17 cellular contexts compared by ENCODE assay signal in genomic region chr10:86301971-86302370, GRCh38.
"Had no signal": no experiment of that assay in that cellular context is flagged by ENCODE, and none has a peak within 500 bp of the region (broad histone marks: within the 10 kb centered on the region; RNA-seq: fewer than 3 reads in every experiment).

No MANE protein-coding gene starts in this region.

- H3K4me3 ChIP-seq: heart left ventricle, right lobe of liver, smooth muscle cell, testis had no signal

- H3K4me3 Mint-ChIP-seq: activated naive CD4-positive, alpha-beta T cell treated with anti-CD3 and anti-CD28 coated beads, Interleukin-2, amount 10 ng/mL, durations not matched to agents 7 days and 5 days; memory B cell; nephron; stimulated activated naive B cell treated with anti-CD40 and anti-IgM and Interleukin-4, amounts not matched to agents 10 μg/mL and 1 μg/mL and 100 μg/mL, for 72 hours had no signal

- DNase-seq: activated CD4-positive, alpha-beta T cell treated with anti-CD3 and anti-CD28 coated beads for 1 hour; activated naive CD4-positive, alpha-beta T cell treated with anti-CD3 and anti-CD28 coated beads, Interleukin-2, amount 10 ng/mL, durations not matched to agents 7 days and 5 days; activated T-cell treated with anti-CD3 and anti-CD28 coated beads, Interleukin-2, amount 50 U/mL, for 48 hours; amygdala; cerebellar nuclear complex; heart left ventricle; left cardiac atrium; stimulated activated CD4-positive, alpha-beta T cell treated with anti-CD3 and anti-CD28 coated beads, Interleukin-2, amount 100 ng/mL, for 48 hours; stimulated activated CD8-positive, alpha-beta memory T cell treated with anti-CD3 and anti-CD28 coated beads, Interleukin-4, amount 100 ng/mL, for 48 hours; stimulated activated naive B cell treated with anti-CD40 and anti-IgM and Interleukin-4, amounts not matched to agents 10 μg/mL and 1 μg/mL and 100 μg/mL, for 72 hours; testis; trophoblast cell had no signal

- H3K27me3 ChIP-seq: heart left ventricle, right lobe of liver, testis had no signal

- H3K9me3 ChIP-seq: heart left ventricle, right lobe of liver, testis had no signal

- H3K4me1 Mint-ChIP-seq: activated naive CD4-positive, alpha-beta T cell treated with anti-CD3 and anti-CD28 coated beads, Interleukin-2, amount 10 ng/mL, durations not matched to agents 7 days and 5 days; memory B cell; nephron; stimulated activated naive B cell treated with anti-CD40 and anti-IgM and Interleukin-4, amounts not matched to agents 10 μg/mL and 1 μg/mL and 100 μg/mL, for 72 hours had no signal

- H3K27ac Mint-ChIP-seq: activated naive CD4-positive, alpha-beta T cell treated with anti-CD3 and anti-CD28 coated beads, Interleukin-2, amount 10 ng/mL, durations not matched to agents 7 days and 5 days; memory B cell; nephron; stimulated activated naive B cell treated with anti-CD40 and anti-IgM and Interleukin-4, amounts not matched to agents 10 μg/mL and 1 μg/mL and 100 μg/mL, for 72 hours had no signal

- H3K27ac ChIP-seq: heart left ventricle, right lobe of liver, testis, VCaP had no signal

- H3K4me1 ChIP-seq: heart left ventricle, right lobe of liver, testis had no signal

- H3K9me3 Mint-ChIP-seq: activated naive CD4-positive, alpha-beta T cell treated with anti-CD3 and anti-CD28 coated beads, Interleukin-2, amount 10 ng/mL, durations not matched to agents 7 days and 5 days; memory B cell; nephron; stimulated activated naive B cell treated with anti-CD40 and anti-IgM and Interleukin-4, amounts not matched to agents 10 μg/mL and 1 μg/mL and 100 μg/mL, for 72 hours had no signal

- ATAC-seq: heart left ventricle; left cardiac atrium; right lobe of liver; stimulated activated naive B cell treated with anti-CD40 and anti-IgM and Interleukin-4, amounts not matched to agents 10 μg/mL and 1 μg/mL and 100 μg/mL, for 72 hours had no signal

- H3K36me3 ChIP-seq: heart left ventricle, right lobe of liver had no signal

- H3K36me3 Mint-ChIP-seq: activated naive CD4-positive, alpha-beta T cell treated with anti-CD3 and anti-CD28 coated beads, Interleukin-2, amount 10 ng/mL, durations not matched to agents 7 days and 5 days; memory B cell; stimulated activated naive B cell treated with anti-CD40 and anti-IgM and Interleukin-4, amounts not matched to agents 10 μg/mL and 1 μg/mL and 100 μg/mL, for 72 hours had no signal
